18 cellular contexts compared by ENCODE assay signal in the genomic region with DNA sequence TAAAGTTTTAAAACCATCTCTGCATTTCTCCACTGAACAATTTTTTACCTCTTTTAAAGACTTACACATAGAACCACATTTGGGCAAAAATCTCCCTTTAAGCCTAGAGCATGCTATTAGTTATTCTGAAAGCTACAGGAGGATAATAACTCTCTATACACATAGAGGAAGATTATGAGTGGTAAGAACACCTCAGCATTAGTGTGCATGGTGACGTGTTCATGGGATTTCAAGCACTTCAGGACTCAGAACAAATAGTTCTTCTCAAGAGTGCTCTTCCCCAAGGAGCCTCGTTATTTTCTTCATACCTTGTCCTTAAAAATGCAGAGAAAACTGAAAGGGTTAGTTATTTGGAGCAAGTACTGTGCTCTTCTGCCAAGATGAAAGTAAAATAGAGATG.
"Had no signal": no experiment of that assay in that cellular context is flagged by ENCODE, and none has a peak within 500 bp of the region (broad histone marks: within the 10 kb centered on the region; RNA-seq: fewer than 3 reads in every experiment).

No MANE protein-coding gene starts in this region.

- H3K36me3 ChIP-seq: neural progenitor cell, sigmoid colon had no signal

- H3K4me3 ChIP-seq: neural progenitor cell, sigmoid colon had no signal

- H3K27me3 ChIP-seq: neural progenitor cell, sigmoid colon had no signal

- DNase-seq: activated CD4-positive, alpha-beta T cell treated with anti-CD3 and anti-CD28 coated beads, Interleukin-2, amount 10 ng/mL, durations not matched to agents 7 days and 5 days; activated effector memory CD4-positive, alpha-beta T cell treated with anti-CD3 and anti-CD28 coated beads, Interleukin-2, amount 50 U/mL, for 16 hours; activated naive CD4-positive, alpha-beta T cell treated with anti-CD3 and anti-CD28 coated beads, Interleukin-2, amount 50 U/mL, for 16 hours; activated T-cell treated with anti-CD3 and anti-CD28 coated beads, Interleukin-2, amount 50 U/mL, for 48 hours; aorta; effector memory CD4-positive, alpha-beta T cell; glutamatergic neuron; hypothalamus; left ventricle myocardium superior; mammary epithelial cell; naive thymus-derived CD8-positive, alpha-beta T cell; sigmoid colon; stimulated activated CD4-positive, alpha-beta T cell treated with anti-CD3 and anti-CD28 coated beads, Interleukin-4, amount 100 ng/mL, for 24 hours; stimulated activated naive CD4-positive, alpha-beta T cell treated with Interleukin-2 at 50 U/mL for 16 hours had no signal

- H2AFZ ChIP-seq: neural progenitor cell had no signal

- H3K4me1 ChIP-seq: neural progenitor cell had no signal

- ATAC-seq: activated CD4-positive, CD25-positive, alpha-beta regulatory T cell treated with anti-CD3 and anti-CD28 coated beads, Interleukin-2, amount 50 U/mL, for 24 hours; esophagus mucosa; left ventricle myocardium superior; naive thymus-derived CD8-positive, alpha-beta T cell had no signal

- H3K4me2 ChIP-seq: neural progenitor cell had no signal

- H3K27ac ChIP-seq: neural progenitor cell, sigmoid colon, VCaP had no signal
